In genomic region chr1:84920159-84920558, GRCh38 we compare ENCODE assay signal across 29 cellular contexts. TPM values are rescaled to one million over a fixed set of nuclear protein-coding genes. Genes with fewer than 3 reads are reported as not detected.
DNase-seq lines count a peak whose midpoint lies in the region; TF ChIP-seq lines count a peak whose summit lies in the region.
"Had no signal": no experiment of that assay in that cellular context is flagged by ENCODE, and none has a peak within 500 bp of the region (broad histone marks: within the 10 kb centered on the region; RNA-seq: fewer than 3 reads in every experiment).

No MANE protein-coding gene starts in this region.

- no peaks in the 10 kb centered on the region for H3K9me3 ChIP-seq in hepatocyte (ENCODE audit: low read depth)
- H3K9me3 ChIP-seq in SJCRH30 (replicated peaks), result no peaks in the 10 kb centered on the region
- H3K9me3 ChIP-seq: A549, BE2C, BLaER1 had no signal

- no peak overlapping the region for H3K4me2 ChIP-seq in hepatocyte
- H3K4me2 ChIP-seq: A549, BLaER1 had no signal

- H3K36me3 Mint-ChIP-seq in activated CD4-positive, alpha-beta T cell treated with anti-CD3 and anti-CD28 coated beads, Interleukin-2, amount 10 ng/mL, durations not matched to agents 24 days and 14 days (ENCODE audit: low read depth), result no peaks in the 10 kb centered on the region
- H3K36me3 Mint-ChIP-seq in glutamatergic neuron (ENCODE audit: unreplicated experiment) (no peaks in the 10 kb centered on the region), chondrocyte (ENCODE audit: low read depth) (no peaks in the 10 kb centered on the region)
- H3K36me3 Mint-ChIP-seq: CD14-positive monocyte; CD4-positive, alpha-beta memory T cell; CD4-positive, CD25-positive, alpha-beta regulatory T cell had no signal

- no peak overlapping the region for H2AFZ ChIP-seq in hepatocyte

- no peaks in the 10 kb centered on the region for H3K79me2 ChIP-seq in hepatocyte

- peaks cover 12% of the 10 kb centered on the region for H3K27me3 Mint-ChIP-seq in activated CD4-positive, alpha-beta T cell treated with anti-CD3 and anti-CD28 coated beads, Interleukin-2, amount 10 ng/mL, durations not matched to agents 24 days and 14 days
- H3K27me3 Mint-ChIP-seq in glutamatergic neuron (ENCODE audit: unreplicated experiment) (peaks cover 4% of the 10 kb centered on the region), chondrocyte (ENCODE audit: low read depth) (peaks cover 38% of the 10 kb centered on the region)

- intact Hi-C loops in activated CD4-positive, alpha-beta T cell treated with anti-CD3 and anti-CD28 coated beads, Interleukin-2, amount 10 ng/mL, durations not matched to agents 24 days and 14 days (cut with micrococcal nuclease), result no loop called here

- no peak overlapping the region for H3K4me3 Mint-ChIP-seq in activated CD4-positive, alpha-beta T cell treated with anti-CD3 and anti-CD28 coated beads, Interleukin-2, amount 10 ng/mL, durations not matched to agents 24 days and 14 days
- H3K4me3 Mint-ChIP-seq in glutamatergic neuron (ENCODE audit: unreplicated experiment), result no peak overlapping the region
- no peak overlapping the region for H3K4me3 Mint-ChIP-seq in chondrocyte (ENCODE audit: unreplicated experiment)
- H3K4me3 Mint-ChIP-seq: CD14-positive monocyte; CD4-positive, alpha-beta memory T cell; CD4-positive, CD25-positive, alpha-beta regulatory T cell; CD8-positive, alpha-beta memory T cell had no signal

- H3K9me2 ChIP-seq in hepatocyte (replicated peaks; ENCODE audit: insufficient read depth), result no peaks in the 10 kb centered on the region

- H3K27ac Mint-ChIP-seq in activated CD4-positive, alpha-beta T cell treated with anti-CD3 and anti-CD28 coated beads, Interleukin-2, amount 10 ng/mL, durations not matched to agents 24 days and 14 days, result no peak overlapping the region
- H3K27ac Mint-ChIP-seq in glutamatergic neuron (ENCODE audit: unreplicated experiment) (peak overlapping the region; percentile 60), chondrocyte (ENCODE audit: unreplicated experiment) (no peak overlapping the region)
- H3K27ac Mint-ChIP-seq: CD14-positive monocyte; CD4-positive, alpha-beta memory T cell; CD4-positive, CD25-positive, alpha-beta regulatory T cell had no signal

- TF ChIP-seq CTCF in glutamatergic neuron (IDR thresholded peaks at IDR 0.05; ENCODE audit: partially characterized antibody, unreplicated experiment) (no peak), hepatocyte (IDR thresholded peaks at IDR 0.05; ENCODE audit: poor library complexity) (no peak), chondrocyte (IDR thresholded peaks at IDR 0.05) (no peak)

- 96% methylated on average over 1 of the region's 1 CpG for WGBS in hepatocyte (ENCODE audit: low lambda C conversion rate, missing lambda C conversion rate)

- no peak overlapping the region for H3K4me3 ChIP-seq in hepatocyte
- H3K4me3 ChIP-seq in SJCRH30, result no peak overlapping the region
- H3K4me3 ChIP-seq: A549, BLaER1, GM12878 had no signal

- no peaks in the 10 kb centered on the region for H3K9me3 Mint-ChIP-seq in activated CD4-positive, alpha-beta T cell treated with anti-CD3 and anti-CD28 coated beads, Interleukin-2, amount 10 ng/mL, durations not matched to agents 24 days and 14 days
- H3K9me3 Mint-ChIP-seq in glutamatergic neuron (ENCODE audit: unreplicated experiment) (no peaks in the 10 kb centered on the region), chondrocyte (ENCODE audit: low read depth) (no peaks in the 10 kb centered on the region)
- H3K9me3 Mint-ChIP-seq: CD14-positive monocyte; CD4-positive, alpha-beta memory T cell; CD4-positive, CD25-positive, alpha-beta regulatory T cell; CD8-positive, alpha-beta memory T cell had no signal

- no peaks in the 10 kb centered on the region for H4K20me1 ChIP-seq in hepatocyte (ENCODE audit: insufficient read depth, poor library complexity, severe bottlenecking)
- H4K20me1 ChIP-seq: BLaER1 had no signal

- H3K27ac ChIP-seq in caudate nucleus (ENCODE audit: low read depth, low read length), result peak overlapping the region; percentile 73
- H3K27ac ChIP-seq in hepatocyte, result peak overlapping the region; percentile 37
- no peak overlapping the region for H3K27ac ChIP-seq in SJCRH30
- H3K27ac ChIP-seq: 22Rv1, A549, BLaER1 had no signal

- no peaks in the 10 kb centered on the region for H3K36me3 ChIP-seq in hepatocyte (replicated peaks; ENCODE audit: insufficient read depth, low read depth)
- H3K36me3 ChIP-seq in SJCRH30, result no peaks in the 10 kb centered on the region
- H3K36me3 ChIP-seq: BE2C, BLaER1 had no signal

- H3K27me3 ChIP-seq in hepatocyte (no peaks in the 10 kb centered on the region), SJCRH30 (no peaks in the 10 kb centered on the region)
- H3K27me3 ChIP-seq: BE2C, BLaER1 had no signal

- H3K4me1 Mint-ChIP-seq in activated CD4-positive, alpha-beta T cell treated with anti-CD3 and anti-CD28 coated beads, Interleukin-2, amount 10 ng/mL, durations not matched to agents 24 days and 14 days, result no peaks in the 10 kb centered on the region
- peaks cover 12% of the 10 kb centered on the region for H3K4me1 Mint-ChIP-seq in glutamatergic neuron (ENCODE audit: low read depth, unreplicated experiment)
- H3K4me1 Mint-ChIP-seq in chondrocyte (ENCODE audit: low read depth), result no peaks in the 10 kb centered on the region
- H3K4me1 Mint-ChIP-seq: CD14-positive monocyte; CD4-positive, alpha-beta memory T cell; CD4-positive, CD25-positive, alpha-beta regulatory T cell; CD8-positive, alpha-beta memory T cell had no signal

- H3K4me1 ChIP-seq in hepatocyte (ENCODE audit: insufficient read depth) (no peaks in the 10 kb centered on the region), SJCRH30 (no peaks in the 10 kb centered on the region)
- H3K4me1 ChIP-seq: A549, BE2C had no signal

- peak; percentile 16 for DNase-seq in activated CD4-positive, alpha-beta T cell treated with anti-CD3 and anti-CD28 coated beads, Interleukin-2, amount 10 ng/mL, durations not matched to agents 24 days and 14 days
- no peak for DNase-seq in activated CD4-positive, alpha-beta T cell treated with anti-CD3 and anti-CD28 coated beads, Interleukin-2, amount 50 U/mL, for 1 hour
- DNase-seq in caudate nucleus (lab: John Stamatoyannopoulos, UW) (peak in 13 of 61 donors; percentile 6 to 66 (median 20)), glutamatergic neuron (no peak), hepatocyte (ENCODE audit: low spot score) (no peak), GOT3 (lab: John Stamatoyannopoulos, UW) (no peak), chondrocyte (ENCODE audit: low spot score) (no peak), SJCRH30 (no peak)
- DNase-seq: ACHN; BE2C; C1 segment of cervical spinal cord; CD4-positive, alpha-beta memory T cell; CD4-positive, CD25-positive, alpha-beta regulatory T cell; CD8-positive, alpha-beta memory T cell; COR-L47; DMS 273 treated with DMSO at 0.1 percent for 48 hours; DMS153; DMS53; DMS79; DND-41; EL; GDM1 had no signal

RNA-seq across cellular contexts. Expression of gene LPAR3, which starts 27.2 kb away (rescaled TPM):
- total RNA-seq in activated CD4-positive, alpha-beta T cell treated with anti-CD3 and anti-CD28 coated beads, Interleukin-2, amount 10 ng/mL, durations not matched to agents 24 days and 14 days, result 0.19 and 0.21 TPM in 2 replicates
- 14.0 TPM for total RNA-seq in glutamatergic neuron (ENCODE audit: unreplicated experiment)
- 1.8 and 2.7 TPM in 2 replicates for total RNA-seq in hepatocyte
- 0.18 and 1.3 TPM in 2 replicates for polyA plus RNA-seq in hepatocyte
- total RNA-seq in chondrocyte, result not detected in 3 replicates
- 4.1 and 4.6 TPM in 2 replicates for total RNA-seq in SJCRH30 (2014; rRNA removed; shearing (Covaris generic))
- total RNA-seq: A172, G401 had no signal
- polyA plus RNA-seq: CD14-positive monocyte; CD4-positive, CD25-positive, alpha-beta regulatory T cell had no signal
